ENCODE assay signal across 27 cellular contexts in genomic region chrX:17629519-17629918, GRCh38.
"Had no signal": no experiment of that assay in that cellular context is flagged by ENCODE, and none has a peak within 500 bp of the region (broad histone marks: within the 10 kb centered on the region; RNA-seq: fewer than 3 reads in every experiment).

No MANE protein-coding gene starts in this region.

- H3K79me2 ChIP-seq: parathyroid adenoma had no signal

- FAIRE-seq: TTC549 had no signal

- H3K27ac Mint-ChIP-seq: activated naive CD4-positive, alpha-beta T cell treated with anti-CD3 and anti-CD28 coated beads, Interleukin-2, amount 10 ng/mL, durations not matched to agents 7 days and 5 days; activated naive CD8-positive, alpha-beta T cell treated with anti-CD3 and anti-CD28 coated beads, Interleukin-2, amount 10 ng/mL, durations not matched to agents 7 days and 5 days; endodermal cell; memory B cell; naive thymus-derived CD8-positive, alpha-beta T cell; neural progenitor cell; stimulated activated naive B cell treated with anti-CD40 and anti-IgM and Interleukin-4, amounts not matched to agents 10 μg/mL and 1 μg/mL and 100 μg/mL, for 72 hours had no signal

- ATAC-seq: naive thymus-derived CD8-positive, alpha-beta T cell; right cardiac atrium; stimulated activated naive B cell treated with anti-CD40 and anti-IgM and Interleukin-4, amounts not matched to agents 10 μg/mL and 1 μg/mL and 100 μg/mL, for 72 hours; upper lobe of right lung had no signal

- H3K27me3 ChIP-seq: ascending aorta, brain microvascular endothelial cell, neural progenitor cell, thyroid gland, upper lobe of right lung had no signal

- H3K36me3 Mint-ChIP-seq: activated naive CD4-positive, alpha-beta T cell treated with anti-CD3 and anti-CD28 coated beads, Interleukin-2, amount 10 ng/mL, durations not matched to agents 7 days and 5 days; activated naive CD8-positive, alpha-beta T cell treated with anti-CD3 and anti-CD28 coated beads, Interleukin-2, amount 10 ng/mL, durations not matched to agents 7 days and 5 days; memory B cell; naive thymus-derived CD8-positive, alpha-beta T cell; neural progenitor cell; stimulated activated naive B cell treated with anti-CD40 and anti-IgM and Interleukin-4, amounts not matched to agents 10 μg/mL and 1 μg/mL and 100 μg/mL, for 72 hours had no signal

- H3K9me3 Mint-ChIP-seq: activated naive CD4-positive, alpha-beta T cell treated with anti-CD3 and anti-CD28 coated beads, Interleukin-2, amount 10 ng/mL, durations not matched to agents 7 days and 5 days; activated naive CD8-positive, alpha-beta T cell treated with anti-CD3 and anti-CD28 coated beads, Interleukin-2, amount 10 ng/mL, durations not matched to agents 7 days and 5 days; memory B cell; neural progenitor cell had no signal

- H3K4me3 Mint-ChIP-seq: activated naive CD4-positive, alpha-beta T cell treated with anti-CD3 and anti-CD28 coated beads, Interleukin-2, amount 10 ng/mL, durations not matched to agents 7 days and 5 days; activated naive CD8-positive, alpha-beta T cell treated with anti-CD3 and anti-CD28 coated beads, Interleukin-2, amount 10 ng/mL, durations not matched to agents 7 days and 5 days; endodermal cell; memory B cell; naive thymus-derived CD8-positive, alpha-beta T cell; neural progenitor cell; stimulated activated naive B cell treated with anti-CD40 and anti-IgM and Interleukin-4, amounts not matched to agents 10 μg/mL and 1 μg/mL and 100 μg/mL, for 72 hours had no signal

- H3K36me3 ChIP-seq: ascending aorta, brain microvascular endothelial cell, neural progenitor cell, stomach, thyroid gland, upper lobe of right lung had no signal

- H2AFZ ChIP-seq: neural progenitor cell, parathyroid adenoma had no signal

- H3K9me3 ChIP-seq: ascending aorta, stomach, thyroid gland, upper lobe of right lung had no signal

- DNase-seq: activated CD4-positive, alpha-beta T cell treated with anti-CD3 and anti-CD28 coated beads for 4 hours; activated CD4-positive, alpha-beta T cell treated with anti-CD3 and anti-CD28 coated beads, Interleukin-2, amount 50 U/mL, for 4 hours; activated CD8-positive, alpha-beta memory T cell treated with anti-CD3 and anti-CD28 coated beads for 24 hours; activated effector memory CD4-positive, alpha-beta T cell treated with anti-CD3 and anti-CD28 coated beads, Interleukin-2, amount 50 U/mL, for 16 hours; activated naive CD4-positive, alpha-beta T cell treated with anti-CD3 and anti-CD28 coated beads, Interleukin-2, amount 10 ng/mL, durations not matched to agents 7 days and 5 days; activated naive CD8-positive, alpha-beta T cell treated with anti-CD3 and anti-CD28 coated beads, Interleukin-2, amount 10 ng/mL, durations not matched to agents 7 days and 5 days; brain microvascular endothelial cell; caudate nucleus; endodermal cell; head of caudate nucleus; hippocampal formation; kidney; naive thymus-derived CD8-positive, alpha-beta T cell; occipital lobe; right cardiac atrium; stimulated activated CD4-positive, alpha-beta T cell treated with anti-CD3 and anti-CD28 coated beads, Interleukin-15, amount 100 ng/mL, for 24 hours; stimulated activated CD4-positive, alpha-beta T cell treated with anti-CD3 and anti-CD28 coated beads, Interleukin-2, amount 100 ng/mL, for 24 hours; stimulated activated naive B cell treated with anti-CD40 and anti-IgM and Interleukin-4, amounts not matched to agents 10 μg/mL and 1 μg/mL and 100 μg/mL, for 72 hours; stomach; thyroid gland; upper lobe of right lung had no signal

- H3K4me1 ChIP-seq: thyroid gland, upper lobe of right lung had no signal

- H3K4me3 ChIP-seq: ascending aorta, neural progenitor cell, stomach, thyroid gland, upper lobe of right lung had no signal

- H3K4me2 ChIP-seq: neural progenitor cell had no signal

- H3K4me1 Mint-ChIP-seq: memory B cell; stimulated activated naive B cell treated with anti-CD40 and anti-IgM and Interleukin-4, amounts not matched to agents 10 μg/mL and 1 μg/mL and 100 μg/mL, for 72 hours had no signal

- H3K27ac ChIP-seq: ascending aorta, brain microvascular endothelial cell, neural progenitor cell, parathyroid adenoma, stomach, thyroid gland, upper lobe of right lung, VCaP had no signal

- H3K9ac ChIP-seq: neural progenitor cell, parathyroid adenoma had no signal

- H3K27me3 Mint-ChIP-seq: activated naive CD4-positive, alpha-beta T cell treated with anti-CD3 and anti-CD28 coated beads, Interleukin-2, amount 10 ng/mL, durations not matched to agents 7 days and 5 days; activated naive CD8-positive, alpha-beta T cell treated with anti-CD3 and anti-CD28 coated beads, Interleukin-2, amount 10 ng/mL, durations not matched to agents 7 days and 5 days; memory B cell; naive thymus-derived CD8-positive, alpha-beta T cell had no signal
